ENCODE assay signal across 2 cellular contexts in the genomic region with DNA sequence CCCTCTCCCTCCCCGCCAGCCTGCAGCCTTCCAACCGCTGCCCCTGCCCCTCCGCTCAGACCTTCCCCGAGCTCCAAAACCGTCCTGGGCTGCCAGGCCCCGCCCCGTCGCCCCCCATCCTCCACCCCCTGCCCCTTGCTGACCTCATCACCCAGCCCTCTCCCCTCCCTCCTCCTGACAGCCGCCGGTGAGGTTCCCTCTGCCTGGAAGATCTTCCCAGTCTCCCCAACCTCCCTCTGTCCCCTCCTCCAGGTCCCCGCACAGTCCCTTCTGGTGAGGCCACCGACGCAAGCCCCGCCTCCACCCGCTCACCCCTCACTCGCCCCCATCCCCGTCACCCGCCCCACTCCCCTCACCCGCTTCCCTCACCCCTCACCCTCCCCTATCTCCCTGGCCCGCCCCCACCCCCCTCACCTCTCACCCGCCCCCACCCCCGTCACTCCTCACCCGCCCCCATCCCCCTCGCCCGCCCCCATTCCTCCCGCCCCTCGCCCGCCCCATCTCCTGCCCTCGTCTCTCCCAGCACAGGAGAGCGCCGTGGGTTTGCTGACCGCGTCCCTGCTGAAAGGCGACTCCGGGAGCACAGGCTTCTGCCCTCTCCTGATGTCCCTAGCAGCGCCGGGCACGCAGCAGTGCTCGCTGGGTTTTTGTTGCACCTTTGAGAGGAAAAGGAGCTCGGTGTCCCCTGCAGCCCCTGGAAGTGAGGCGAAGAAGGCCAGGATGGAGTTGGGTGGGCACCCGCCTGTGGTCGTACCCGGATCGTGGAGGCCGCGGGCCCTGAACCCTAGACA.
TF ChIP-seq lines count a peak whose summit lies in the region.

No MANE protein-coding gene starts in this region.

TF ChIP-seq in endothelial cell of umbilical vein, 7 proteins besides CTCF, POLR2A, EP300 and RAD21:
- no peak for TF ChIP-seq FOS (IDR thresholded peaks at IDR 0.05; ENCODE audit: borderline replicate concordance, insufficient read depth, low read length)
- no peak for TF ChIP-seq EZH2 (IDR thresholded peaks at IDR 0.05; ENCODE audit: borderline replicate concordance, low read depth, low read length, severe bottlenecking)
- no peak for TF ChIP-seq JUN (IDR thresholded peaks at IDR 0.05; ENCODE audit: borderline replicate concordance, insufficient read depth, insufficient read length, low read depth)
- TF ChIP-seq POLR2AphosphoS5 (IDR thresholded peaks at IDR 0.05; ENCODE audit: insufficient read depth, low read depth, low read length) = no peak
- TF ChIP-seq GATA2 (IDR thresholded peaks at IDR 0.05; ENCODE audit: insufficient read depth, insufficient read length, low read depth, low read length) = no peak
- TF ChIP-seq, protein P1, sequence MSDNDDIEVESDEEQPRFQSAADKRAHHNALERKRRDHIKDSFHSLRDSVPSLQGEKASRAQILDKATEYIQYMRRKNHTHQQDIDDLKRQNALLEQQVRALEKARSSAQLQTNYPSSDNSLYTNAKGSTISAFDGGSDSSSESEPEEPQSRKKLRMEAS (IDR thresholded peaks at IDR 0.05; ENCODE audit: insufficient read depth, insufficient read length) = no peak

TF ChIP-seq in neural cell, 6 proteins besides CTCF, POLR2A, EP300 and RAD21:
- TF ChIP-seq POLR2AphosphoS5 (IDR thresholded peaks at IDR 0.05) (peak; percentile 7), EZH2 (IDR thresholded peaks at IDR 0.05; ENCODE audit: borderline replicate concordance, insufficient read depth, low read length, poor library complexity, severe bottlenecking) (no peak), SMC3 (conservative IDR thresholded peaks at IDR 0.05; ENCODE audit: poor library complexity) (no peak), MXI1 (conservative IDR thresholded peaks at IDR 0.05; ENCODE audit: poor library complexity, severe bottlenecking) (no peak), TAF1 (IDR thresholded peaks at IDR 0.05; ENCODE audit: low read depth) (no peak)
- TF ChIP-seq, protein P2, sequence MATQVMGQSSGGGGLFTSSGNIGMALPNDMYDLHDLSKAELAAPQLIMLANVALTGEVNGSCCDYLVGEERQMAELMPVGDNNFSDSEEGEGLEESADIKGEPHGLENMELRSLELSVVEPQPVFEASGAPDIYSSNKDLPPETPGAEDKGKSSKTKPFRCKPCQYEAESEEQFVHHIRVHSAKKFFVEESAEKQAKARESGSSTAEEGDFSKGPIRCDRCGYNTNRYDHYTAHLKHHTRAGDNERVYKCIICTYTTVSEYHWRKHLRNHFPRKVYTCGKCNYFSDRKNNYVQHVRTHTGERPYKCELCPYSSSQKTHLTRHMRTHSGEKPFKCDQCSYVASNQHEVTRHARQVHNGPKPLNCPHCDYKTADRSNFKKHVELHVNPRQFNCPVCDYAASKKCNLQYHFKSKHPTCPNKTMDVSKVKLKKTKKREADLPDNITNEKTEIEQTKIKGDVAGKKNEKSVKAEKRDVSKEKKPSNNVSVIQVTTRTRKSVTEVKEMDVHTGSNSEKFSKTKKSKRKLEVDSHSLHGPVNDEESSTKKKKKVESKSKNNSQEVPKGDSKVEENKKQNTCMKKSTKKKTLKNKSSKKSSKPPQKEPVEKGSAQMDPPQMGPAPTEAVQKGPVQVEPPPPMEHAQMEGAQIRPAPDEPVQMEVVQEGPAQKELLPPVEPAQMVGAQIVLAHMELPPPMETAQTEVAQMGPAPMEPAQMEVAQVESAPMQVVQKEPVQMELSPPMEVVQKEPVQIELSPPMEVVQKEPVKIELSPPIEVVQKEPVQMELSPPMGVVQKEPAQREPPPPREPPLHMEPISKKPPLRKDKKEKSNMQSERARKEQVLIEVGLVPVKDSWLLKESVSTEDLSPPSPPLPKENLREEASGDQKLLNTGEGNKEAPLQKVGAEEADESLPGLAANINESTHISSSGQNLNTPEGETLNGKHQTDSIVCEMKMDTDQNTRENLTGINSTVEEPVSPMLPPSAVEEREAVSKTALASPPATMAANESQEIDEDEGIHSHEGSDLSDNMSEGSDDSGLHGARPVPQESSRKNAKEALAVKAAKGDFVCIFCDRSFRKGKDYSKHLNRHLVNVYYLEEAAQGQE (IDR thresholded peaks at IDR 0.05; ENCODE audit: borderline replicate concordance) = peak; percentile 51
